In genomic region chr17:79789943-79790804, GRCh38 we compare ENCODE assay signal across 9 cellular contexts. TPM values are rescaled to one million over a fixed set of nuclear protein-coding genes. Genes with fewer than 3 reads are reported as not detected.
DNase-seq lines count a peak whose midpoint lies in the region; ATAC-seq, FAIRE-seq and TF ChIP-seq lines count a peak whose summit lies in the region.
"Had no signal": no experiment of that assay in that cellular context is flagged by ENCODE, and none has a peak within 500 bp of the region (broad histone marks: within the 10 kb centered on the region; RNA-seq: fewer than 3 reads in every experiment).

No MANE protein-coding gene starts in this region.

- no peak for ATAC-seq in thoracic aorta (ENCODE audit: insufficient number of reproducible peaks, low FRiP score, low read depth)
- ATAC-seq in HG03139 (IDR thresholded peaks at IDR 0.05; ENCODE audit: unreplicated experiment): no peak
- ATAC-seq in HG03280 (IDR thresholded peaks at IDR 0.05; ENCODE audit: unreplicated experiment): no peak

- 9% methylated on average over 74 of the region's 74 CpGs for WGBS in HUES64

- H3K27ac ChIP-seq in HUES64 (ENCODE audit: low read depth, low read length) (no peak overlapping the region), keratinocyte (ENCODE audit: control insufficient read depth, insufficient read depth, low read length) (no peak overlapping the region), thoracic aorta (peak overlapping the region in 1 of 2 donors; percentile 27)

- no peak overlapping the region for H2AFZ ChIP-seq in keratinocyte (ENCODE audit: control insufficient read depth, low read length)

- peak; percentile 50 for DNase-seq in EH (ENCODE audit: low read depth)
- no peak for DNase-seq in astrocyte of the spinal cord (ENCODE audit: low read depth, low spot score)
- no peak for DNase-seq in keratinocyte (ENCODE audit: low read depth, low spot score)
- DNase-seq in thoracic aorta (ENCODE audit: low spot score): no peak
- DNase-seq in cortex of kidney (lab: John Stamatoyannopoulos, UW): no peak

- no peaks in the 10 kb centered on the region for H3K9me1 ChIP-seq in keratinocyte (ENCODE audit: control insufficient read depth, extremely low read depth, insufficient read depth, low read length)

- no peak for FAIRE-seq in keratinocyte (lab: Jason Lieb, UNC)

- H4K20me1 ChIP-seq in keratinocyte (ENCODE audit: control insufficient read depth, extremely low read depth, insufficient read depth, low read length): no peaks in the 10 kb centered on the region

- dilution Hi-C loops in keratinocyte (cut with MboI; ENCODE audit: extremely low pct_ligation_motif_present, low sequenced_read_pairs): no loop called here

- in situ Hi-C loops in astrocyte of the spinal cord (cut with HindIII; ENCODE audit: low sequenced_read_pairs): loop anchor here (25.0 kb wide), 1 partner anchor 197 kb away; no protein-coding TSS in a partner anchor

- peaks cover 83% of the 10 kb centered on the region for H3K27me3 ChIP-seq in HUES64 (ENCODE audit: insufficient read depth, low read length)
- peaks cover 65% of the 10 kb centered on the region for H3K27me3 ChIP-seq in keratinocyte (ENCODE audit: control insufficient read depth, extremely low read depth, insufficient read depth, low read length)
- H3K27me3 ChIP-seq in thoracic aorta (replicated peaks; ENCODE audit: insufficient read depth): peaks cover 33% of the 10 kb centered on the region

- H3K36me3 ChIP-seq in HUES64 (ENCODE audit: insufficient read depth, low read length): peaks cover 7% of the 10 kb centered on the region
- peaks cover 6 to 8% of the 10 kb centered on the region in 2 experiments for H3K36me3 ChIP-seq in keratinocyte (ENCODE audit: control insufficient read depth in 2 of 2, extremely low read depth in 1 of 2, insufficient read depth in 2 of 2, low read length in 2 of 2)
- no peaks in the 10 kb centered on the region for H3K36me3 ChIP-seq in thoracic aorta

- no peaks in the 10 kb centered on the region for H3K79me2 ChIP-seq in keratinocyte (ENCODE audit: control insufficient read depth, insufficient read depth, low read length)

- TF ChIP-seq CTCF in astrocyte of the spinal cord (IDR thresholded peaks at IDR 0.05; ENCODE audit: low read depth, low read length) (peak; percentile 58), keratinocyte (optimal IDR thresholded peaks at IDR 0.05 in 1 of 3, IDR thresholded peaks at IDR 0.05 in 1 of 3, conservative IDR thresholded peaks at IDR 0.05 in 1 of 3; ENCODE audit: extremely low read depth in 1 of 3, insufficient read depth in 2 of 3, low read length in 3 of 3) (peak in 2 of 3 experiments; percentile 38 to 67), thoracic aorta (IDR thresholded peaks at IDR 0.05) (peak; percentile 54)

- H3K9me3 ChIP-seq in HUES64 (ENCODE audit: insufficient read depth, low read depth, low read length): no peaks in the 10 kb centered on the region
- no peaks in the 10 kb centered on the region for H3K9me3 ChIP-seq in keratinocyte (ENCODE audit: control insufficient read depth, low read depth, low read length)
- no peaks in the 10 kb centered on the region for H3K9me3 ChIP-seq in thoracic aorta

- peak overlapping the region; percentile 48 for H3K4me3 ChIP-seq in HUES64 (ENCODE audit: low read length)
- no peak overlapping the region for H3K4me3 ChIP-seq in astrocyte of the spinal cord (ENCODE audit: low read depth, low read length)
- no peak overlapping the region for H3K4me3 ChIP-seq in keratinocyte (ENCODE audit: control insufficient read depth in 2 of 3, extremely low read depth in 1 of 3, insufficient read depth in 2 of 3, low read depth in 1 of 3, low read length in 3 of 3)
- peak overlapping the region; percentile 29 for H3K4me3 ChIP-seq in thoracic aorta

- H3K4me1 ChIP-seq in HUES64 (ENCODE audit: insufficient read depth, low read length): peaks cover 35% of the 10 kb centered on the region
- H3K4me1 ChIP-seq in keratinocyte (ENCODE audit: control insufficient read depth, extremely low read depth, insufficient read depth, low read length): peaks cover 11% of the 10 kb centered on the region
- H3K4me1 ChIP-seq in thoracic aorta (ENCODE audit: control insufficient read depth in 1 of 2, low read depth in 2 of 2): peaks cover 8 to 17% of the 10 kb centered on the region in 2 donors

- no peak overlapping the region for H3K4me2 ChIP-seq in keratinocyte (ENCODE audit: control insufficient read depth, extremely low read depth, insufficient read depth, low read depth, low read length)

- peak overlapping the region; percentile 32; the same call in 1 of the 2 replicates for H3K9ac ChIP-seq in HUES64 (ENCODE audit: low read depth, low read length)
- no peak overlapping the region for H3K9ac ChIP-seq in keratinocyte (ENCODE audit: control insufficient read depth, extremely low read depth, insufficient read depth, low read length)

RNA-seq across cellular contexts. Expression of gene CBX8, which starts 6.7 kb away (rescaled TPM):
- 1.1 TPM for polyA plus RNA-seq in HUES64 (2013, experiment 1 of 2)
- 3.0 TPM for polyA plus RNA-seq in HUES64 (2013, experiment 2 of 2)
- polyA plus RNA-seq in keratinocyte: 0.22 to 0.49 TPM (median 0.24 TPM) in 3 replicates
- polyA plus RNA-seq in keratinocyte (2011; ENCODE audit: low read depth): 0.31 TPM
- polyA plus RNA-seq in keratinocyte (2011; cell fraction: cytosol; rRNA removed): 0.29 and 0.86 TPM in 2 replicates
- 0.67 and 1.5 TPM in 2 replicates for polyA plus RNA-seq in keratinocyte (2011; cell fraction: nucleus; rRNA removed)
- 2.2 and 2.8 TPM in 2 replicates for polyA plus RNA-seq in keratinocyte (2012; ENCODE audit: low replicate concordance)
- polyA minus RNA-seq in keratinocyte: 0.13 to 0.38 TPM (median 0.36 TPM) in 3 replicates
- not detected for polyA minus RNA-seq in keratinocyte (2011; cell fraction: cytosol; rRNA and poly(A)+ RNA removed)
- 0.53 and 1.9 TPM in 2 replicates for polyA minus RNA-seq in keratinocyte (2011; cell fraction: nucleus; rRNA and poly(A)+ RNA removed)
- total RNA-seq in thoracic aorta: 1 to 10 TPM in 1 of 2 donors, under 1 TPM in 1; 0.71 to 7.4 TPM

RNA-seq across cellular contexts. Expression of gene CBX2, which starts 12.2 kb away (rescaled TPM):
- 52.5 TPM for polyA plus RNA-seq in HUES64 (2013, experiment 1 of 2)
- 62.4 TPM for polyA plus RNA-seq in HUES64 (2013, experiment 2 of 2)
- 1.7 to 2.3 TPM (median 1.8 TPM) in 3 replicates for polyA plus RNA-seq in keratinocyte
- polyA plus RNA-seq in keratinocyte (2011; ENCODE audit: low read depth): 0.32 TPM
- 1.1 and 1.8 TPM in 2 replicates for polyA plus RNA-seq in keratinocyte (2011; cell fraction: cytosol; rRNA removed)
- polyA plus RNA-seq in keratinocyte (2011; cell fraction: nucleus; rRNA removed): 3.6 and 4.7 TPM in 2 replicates
- polyA plus RNA-seq in keratinocyte (2012; ENCODE audit: low replicate concordance): 0.93 and 2.2 TPM in 2 replicates
- 2.2 to 3.3 TPM (median 2.4 TPM) in 3 replicates for polyA minus RNA-seq in keratinocyte
- 2.3 TPM for polyA minus RNA-seq in keratinocyte (2011; cell fraction: cytosol; rRNA and poly(A)+ RNA removed)
- 2.2 and 3.3 TPM in 2 replicates for polyA minus RNA-seq in keratinocyte (2011; cell fraction: nucleus; rRNA and poly(A)+ RNA removed)
- under 1 TPM in 1 of 2 donors, not detected in 1; 0.14 TPM for total RNA-seq in thoracic aorta

RNA-seq across cellular contexts. Expression of gene CBX4, which starts 49.1 kb away (rescaled TPM):
- polyA plus RNA-seq in HUES64 (2013, experiment 1 of 2): 2.3 TPM
- polyA plus RNA-seq in HUES64 (2013, experiment 2 of 2): 2.5 TPM
- polyA plus RNA-seq in keratinocyte: 5.4 to 11.0 TPM (median 7.0 TPM) in 3 replicates
- polyA plus RNA-seq in keratinocyte (2011; ENCODE audit: low read depth): 26.5 TPM
- polyA plus RNA-seq in keratinocyte (2011; cell fraction: cytosol; rRNA removed): 3.5 and 6.7 TPM in 2 replicates
- 9.5 and 9.7 TPM in 2 replicates for polyA plus RNA-seq in keratinocyte (2011; cell fraction: nucleus; rRNA removed)
- polyA plus RNA-seq in keratinocyte (2012; ENCODE audit: low replicate concordance): 8.2 and 21.9 TPM in 2 replicates
- polyA minus RNA-seq in keratinocyte: 1.8 to 6.5 TPM (median 2.7 TPM) in 3 replicates
- 17.5 TPM for polyA minus RNA-seq in keratinocyte (2011; cell fraction: cytosol; rRNA and poly(A)+ RNA removed)
- 12.8 and 12.9 TPM in 2 replicates for polyA minus RNA-seq in keratinocyte (2011; cell fraction: nucleus; rRNA and poly(A)+ RNA removed)
- total RNA-seq in thoracic aorta: 10 to 100 TPM in 1 of 2 donors, 1 to 10 TPM in 1; 6.2 to 10.4 TPM

RNA-seq across cellular contexts. Expression of gene ENPP7, which starts 59.4 kb away (rescaled TPM):
- not detected for polyA plus RNA-seq in HUES64 (2013, experiment 1 of 2)
- polyA plus RNA-seq in HUES64 (2013, experiment 2 of 2): not detected
- polyA plus RNA-seq in keratinocyte: not detected in 3 replicates
- polyA plus RNA-seq in keratinocyte (2011; ENCODE audit: low read depth): not detected
- not detected in 2 replicates for polyA plus RNA-seq in keratinocyte (2011; cell fraction: cytosol; rRNA removed)
- polyA plus RNA-seq in keratinocyte (2011; cell fraction: nucleus; rRNA removed): not detected in 2 replicates
- polyA plus RNA-seq in keratinocyte (2012; ENCODE audit: low replicate concordance): not detected in 2 replicates
- not detected in 3 replicates for polyA minus RNA-seq in keratinocyte
- not detected for polyA minus RNA-seq in keratinocyte (2011; cell fraction: cytosol; rRNA and poly(A)+ RNA removed)
- polyA minus RNA-seq in keratinocyte (2011; cell fraction: nucleus; rRNA and poly(A)+ RNA removed): not detected in 2 replicates
- total RNA-seq in thoracic aorta: not detected
- total RNA-seq: T-helper 1 cell treated with Interleukin-12 subunit alpha and Interleukin-12 subunit beta and Interleukin-4 antibody, amounts not matched to agents 30 ng/mL and 1 ng/mL, for 36 hours had no signal

Comparison
In these comparisons a context has a peak if more than half of its experiments do, and no peak if none do; other contexts are left out.
1. H3K4me3 ChIP-seq: peak in HUES64 (single experiment) and thoracic aorta (single experiment); none in astrocyte of the spinal cord (single experiment) and keratinocyte (0 of 3).
2. Peak in every context shown above with its lines, with median percentiles within 50 percentile points of each other: CTCF ChIP-seq.